2 cellular contexts compared by ENCODE assay signal in genomic region chr4:72709475-72709874, GRCh38.
TF ChIP-seq lines count a peak whose summit lies in the region.

No MANE protein-coding gene starts in this region.

TF ChIP-seq in K562, 482 proteins besides CTCF, POLR2A, EP300 and RAD21:
- TF ChIP-seq PRDM10 (IDR thresholded peaks at IDR 0.05; ENCODE audit: partially characterized antibody) = peak; percentile 95
- TF ChIP-seq CBX1 (IDR thresholded peaks at IDR 0.05; ENCODE audit: low read depth) = no peak

TF ChIP-seq in GM12891, 5 proteins besides CTCF, POLR2A, EP300 and RAD21:
- TF ChIP-seq PAX5 (IDR thresholded peaks at IDR 0.05; ENCODE audit: insufficient read depth, low read length, severe bottlenecking) = no peak
- no peak for TF ChIP-seq TAF1 (IDR thresholded peaks at IDR 0.05; ENCODE audit: low read depth, low read length)
- TF ChIP-seq POLR2AphosphoS5 (IDR thresholded peaks at IDR 0.05; ENCODE audit: low read depth, low read length) = no peak
- no peak for TF ChIP-seq POU2F2 (IDR thresholded peaks at IDR 0.05; ENCODE audit: low read depth, low read length)
- TF ChIP-seq SPI1 (IDR thresholded peaks at IDR 0.05; ENCODE audit: low read depth, low read length) = no peak
TF ChIP-seq in GM12891: peak in this region for 0.
